In genomic region chr17:61875285-61875684, GRCh38 we compare ENCODE assay signal across 28 cellular contexts.
"Had no signal": no experiment of that assay in that cellular context is flagged by ENCODE, and none has a peak within 500 bp of the region (broad histone marks: within the 10 kb centered on the region; RNA-seq: fewer than 3 reads in every experiment).

No MANE protein-coding gene starts in this region.

- H3K36me3 Mint-ChIP-seq: activated naive CD4-positive, alpha-beta T cell treated with anti-CD3 and anti-CD28 coated beads, Interleukin-2, amount 50 U/mL, for 72 hours had no signal

- DNase-seq: activated T-cell treated with anti-CD3 and anti-CD28 coated beads for 4 hours; adrenal gland; aorta; body of pancreas; dermis blood vessel endothelial cell; effector CD4-positive, alpha-beta T cell; foreskin keratinocyte; heart right ventricle; lower lobe of right lung; mesenchymal stem cell; naive thymus-derived CD8-positive, alpha-beta T cell; nucleus accumbens; pancreas; retina; stimulated activated CD4-positive, alpha-beta T cell treated with anti-CD3 and anti-CD28 coated beads, Interleukin-4, amount 100 ng/mL, for 24 hours; stimulated activated naive CD8-positive, alpha-beta T cell treated with anti-CD3 and anti-CD28 coated beads, Interleukin-15, amount 100 ng/mL, for 72 hours; substantia nigra; T1000 had no signal

- H3K4me3 Mint-ChIP-seq: naive thymus-derived CD8-positive, alpha-beta T cell; neural crest cell; stimulated activated memory B cell treated with anti-CD40 and anti-IgM and Interleukin-4, amounts not matched to agents 10 μg/mL and 1 μg/mL and 100 μg/mL, for 72 hours; stimulated activated naive CD8-positive, alpha-beta T cell treated with anti-CD3 and anti-CD28 coated beads, Interleukin-15, amount 100 ng/mL, for 72 hours; type B pancreatic cell had no signal

- H3K4me3 ChIP-seq: adrenal gland, body of pancreas, esophagus muscularis mucosa, heart right ventricle, lower lobe of right lung, pancreas, prostate gland, skin epidermis, vagina had no signal

- H3K9me3 Mint-ChIP-seq: activated naive CD4-positive, alpha-beta T cell treated with anti-CD3 and anti-CD28 coated beads, Interleukin-2, amount 50 U/mL, for 72 hours; activated T-helper 2 cell treated with anti-CD3 and anti-CD28 coated beads, Interferon-gamma antibody, Interleukin-2, Interleukin-4, amounts not matched to agents 10 μg/mL and 5 μg/mL and 100 μg/mL, durations not matched to agents 14 hours and 24 hours and 36 hours; naive thymus-derived CD8-positive, alpha-beta T cell; neural crest cell; stimulated activated memory B cell treated with anti-CD40 and anti-IgM and Interleukin-4, amounts not matched to agents 10 μg/mL and 1 μg/mL and 100 μg/mL, for 72 hours; stimulated activated naive CD8-positive, alpha-beta T cell treated with anti-CD3 and anti-CD28 coated beads, Interleukin-15, amount 100 ng/mL, for 72 hours; type B pancreatic cell had no signal

- H3K36me3 ChIP-seq: pancreas, prostate gland had no signal

- H3K27me3 ChIP-seq: adrenal gland, body of pancreas, esophagus muscularis mucosa, foreskin keratinocyte, heart right ventricle, pancreas, vagina had no signal

- H3K9me3 ChIP-seq: adrenal gland, body of pancreas, esophagus muscularis mucosa, heart right ventricle, lower lobe of right lung, pancreas, prostate gland, vagina had no signal

- H3K27me3 Mint-ChIP-seq: naive thymus-derived CD8-positive, alpha-beta T cell; stimulated activated memory B cell treated with anti-CD40 and anti-IgM and Interleukin-4, amounts not matched to agents 10 μg/mL and 1 μg/mL and 100 μg/mL, for 72 hours; stimulated activated naive CD8-positive, alpha-beta T cell treated with anti-CD3 and anti-CD28 coated beads, Interleukin-15, amount 100 ng/mL, for 72 hours; type B pancreatic cell had no signal

- ATAC-seq: body of pancreas; foreskin keratinocyte; heart right ventricle; naive thymus-derived CD8-positive, alpha-beta T cell; pancreas; sciatic nerve; stimulated activated memory B cell treated with anti-CD40 and anti-IgM and Interleukin-4, amounts not matched to agents 10 μg/mL and 1 μg/mL and 100 μg/mL, for 72 hours; stimulated activated naive CD8-positive, alpha-beta T cell treated with anti-CD3 and anti-CD28 coated beads, Interleukin-15, amount 100 ng/mL, for 72 hours had no signal

- H3K27ac ChIP-seq: adrenal gland, body of pancreas, esophagus muscularis mucosa, foreskin keratinocyte, heart right ventricle, lower lobe of right lung, pancreas, prostate gland, skin epidermis, vagina had no signal

- H3K4me1 Mint-ChIP-seq: naive thymus-derived CD8-positive, alpha-beta T cell; neural crest cell; stimulated activated memory B cell treated with anti-CD40 and anti-IgM and Interleukin-4, amounts not matched to agents 10 μg/mL and 1 μg/mL and 100 μg/mL, for 72 hours; stimulated activated naive CD8-positive, alpha-beta T cell treated with anti-CD3 and anti-CD28 coated beads, Interleukin-15, amount 100 ng/mL, for 72 hours had no signal

- H3K27ac Mint-ChIP-seq: activated T-helper 2 cell treated with anti-CD3 and anti-CD28 coated beads, Interferon-gamma antibody, Interleukin-2, Interleukin-4, amounts not matched to agents 10 μg/mL and 5 μg/mL and 100 μg/mL, durations not matched to agents 14 hours and 24 hours and 36 hours; naive thymus-derived CD8-positive, alpha-beta T cell; stimulated activated memory B cell treated with anti-CD40 and anti-IgM and Interleukin-4, amounts not matched to agents 10 μg/mL and 1 μg/mL and 100 μg/mL, for 72 hours; stimulated activated naive CD8-positive, alpha-beta T cell treated with anti-CD3 and anti-CD28 coated beads, Interleukin-15, amount 100 ng/mL, for 72 hours; type B pancreatic cell had no signal

- H3K4me1 ChIP-seq: adrenal gland, body of pancreas, esophagus muscularis mucosa, foreskin keratinocyte, heart right ventricle, lower lobe of right lung, pancreas, prostate gland, vagina had no signal
